ENCODE assay signal across 1 cellular context in the genomic region with DNA sequence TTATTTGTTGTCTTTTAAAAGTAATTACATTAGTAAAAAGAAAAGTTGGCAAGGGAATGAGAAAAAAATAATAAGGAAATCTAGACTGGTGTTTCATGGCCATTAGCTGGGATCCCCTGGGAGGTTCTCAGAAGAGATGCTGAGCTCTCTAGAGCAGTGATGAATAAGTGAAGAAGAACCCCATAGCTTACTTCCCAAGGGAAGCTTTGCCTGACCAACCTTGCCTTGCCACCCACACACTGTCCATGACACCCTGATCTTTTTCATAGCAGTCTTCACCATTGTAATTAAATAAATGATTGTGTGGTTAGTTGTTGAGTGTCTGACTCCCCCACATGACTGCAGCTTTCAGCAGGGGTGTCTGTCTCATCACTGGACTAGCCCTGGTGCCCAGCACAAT.
TF ChIP-seq lines count a peak whose summit lies in the region.

No MANE protein-coding gene starts in this region.

TF ChIP-seq in WTC11, 78 proteins besides CTCF, POLR2A, EP300 and RAD21:
- TF ChIP-seq, protein P1, sequence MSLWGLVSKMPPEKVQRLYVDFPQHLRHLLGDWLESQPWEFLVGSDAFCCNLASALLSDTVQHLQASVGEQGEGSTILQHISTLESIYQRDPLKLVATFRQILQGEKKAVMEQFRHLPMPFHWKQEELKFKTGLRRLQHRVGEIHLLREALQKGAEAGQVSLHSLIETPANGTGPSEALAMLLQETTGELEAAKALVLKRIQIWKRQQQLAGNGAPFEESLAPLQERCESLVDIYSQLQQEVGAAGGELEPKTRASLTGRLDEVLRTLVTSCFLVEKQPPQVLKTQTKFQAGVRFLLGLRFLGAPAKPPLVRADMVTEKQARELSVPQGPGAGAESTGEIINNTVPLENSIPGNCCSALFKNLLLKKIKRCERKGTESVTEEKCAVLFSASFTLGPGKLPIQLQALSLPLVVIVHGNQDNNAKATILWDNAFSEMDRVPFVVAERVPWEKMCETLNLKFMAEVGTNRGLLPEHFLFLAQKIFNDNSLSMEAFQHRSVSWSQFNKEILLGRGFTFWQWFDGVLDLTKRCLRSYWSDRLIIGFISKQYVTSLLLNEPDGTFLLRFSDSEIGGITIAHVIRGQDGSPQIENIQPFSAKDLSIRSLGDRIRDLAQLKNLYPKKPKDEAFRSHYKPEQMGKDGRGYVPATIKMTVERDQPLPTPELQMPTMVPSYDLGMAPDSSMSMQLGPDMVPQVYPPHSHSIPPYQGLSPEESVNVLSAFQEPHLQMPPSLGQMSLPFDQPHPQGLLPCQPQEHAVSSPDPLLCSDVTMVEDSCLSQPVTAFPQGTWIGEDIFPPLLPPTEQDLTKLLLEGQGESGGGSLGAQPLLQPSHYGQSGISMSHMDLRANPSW (CRISPR knock-in tag; conservative IDR thresholded peaks at IDR 0.05; ENCODE audit: low read depth), result no peak
- TF ChIP-seq USF2 (CRISPR knock-in tag; IDR thresholded peaks at IDR 0.05) (no peak), ELF4 (CRISPR knock-in tag; IDR thresholded peaks at IDR 0.05; ENCODE audit: low read depth) (no peak), SOX15 (CRISPR knock-in tag; IDR thresholded peaks at IDR 0.05) (no peak), TEAD4 (CRISPR knock-in tag; IDR thresholded peaks at IDR 0.05) (no peak), AR (CRISPR knock-in tag; IDR thresholded peaks at IDR 0.05) (no peak), SMAD4 (CRISPR knock-in tag; IDR thresholded peaks at IDR 0.05) (no peak), SMAD3 (CRISPR knock-in tag; IDR thresholded peaks at IDR 0.05; ENCODE audit: borderline replicate concordance) (no peak), ATF1 (CRISPR knock-in tag; IDR thresholded peaks at IDR 0.05) (no peak), NR3C1 (CRISPR knock-in tag; conservative IDR thresholded peaks at IDR 0.05; ENCODE audit: low read depth) (no peak)
- TF ChIP-seq, protein P2, sequence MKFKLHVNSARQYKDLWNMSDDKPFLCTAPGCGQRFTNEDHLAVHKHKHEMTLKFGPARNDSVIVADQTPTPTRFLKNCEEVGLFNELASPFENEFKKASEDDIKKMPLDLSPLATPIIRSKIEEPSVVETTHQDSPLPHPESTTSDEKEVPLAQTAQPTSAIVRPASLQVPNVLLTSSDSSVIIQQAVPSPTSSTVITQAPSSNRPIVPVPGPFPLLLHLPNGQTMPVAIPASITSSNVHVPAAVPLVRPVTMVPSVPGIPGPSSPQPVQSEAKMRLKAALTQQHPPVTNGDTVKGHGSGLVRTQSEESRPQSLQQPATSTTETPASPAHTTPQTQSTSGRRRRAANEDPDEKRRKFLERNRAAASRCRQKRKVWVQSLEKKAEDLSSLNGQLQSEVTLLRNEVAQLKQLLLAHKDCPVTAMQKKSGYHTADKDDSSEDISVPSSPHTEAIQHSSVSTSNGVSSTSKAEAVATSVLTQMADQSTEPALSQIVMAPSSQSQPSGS (CRISPR knock-in tag; IDR thresholded peaks at IDR 0.05; ENCODE audit: borderline replicate concordance, low read depth), result no peak
- TF ChIP-seq, protein P3, sequence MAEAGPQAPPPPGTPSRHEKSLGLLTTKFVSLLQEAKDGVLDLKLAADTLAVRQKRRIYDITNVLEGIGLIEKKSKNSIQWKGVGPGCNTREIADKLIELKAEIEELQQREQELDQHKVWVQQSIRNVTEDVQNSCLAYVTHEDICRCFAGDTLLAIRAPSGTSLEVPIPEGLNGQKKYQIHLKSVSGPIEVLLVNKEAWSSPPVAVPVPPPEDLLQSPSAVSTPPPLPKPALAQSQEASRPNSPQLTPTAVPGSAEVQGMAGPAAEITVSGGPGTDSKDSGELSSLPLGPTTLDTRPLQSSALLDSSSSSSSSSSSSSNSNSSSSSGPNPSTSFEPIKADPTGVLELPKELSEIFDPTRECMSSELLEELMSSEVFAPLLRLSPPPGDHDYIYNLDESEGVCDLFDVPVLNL (CRISPR knock-in tag; IDR thresholded peaks at IDR 0.05; ENCODE audit: borderline replicate concordance, low read depth), result no peak
- TF ChIP-seq, protein P4, sequence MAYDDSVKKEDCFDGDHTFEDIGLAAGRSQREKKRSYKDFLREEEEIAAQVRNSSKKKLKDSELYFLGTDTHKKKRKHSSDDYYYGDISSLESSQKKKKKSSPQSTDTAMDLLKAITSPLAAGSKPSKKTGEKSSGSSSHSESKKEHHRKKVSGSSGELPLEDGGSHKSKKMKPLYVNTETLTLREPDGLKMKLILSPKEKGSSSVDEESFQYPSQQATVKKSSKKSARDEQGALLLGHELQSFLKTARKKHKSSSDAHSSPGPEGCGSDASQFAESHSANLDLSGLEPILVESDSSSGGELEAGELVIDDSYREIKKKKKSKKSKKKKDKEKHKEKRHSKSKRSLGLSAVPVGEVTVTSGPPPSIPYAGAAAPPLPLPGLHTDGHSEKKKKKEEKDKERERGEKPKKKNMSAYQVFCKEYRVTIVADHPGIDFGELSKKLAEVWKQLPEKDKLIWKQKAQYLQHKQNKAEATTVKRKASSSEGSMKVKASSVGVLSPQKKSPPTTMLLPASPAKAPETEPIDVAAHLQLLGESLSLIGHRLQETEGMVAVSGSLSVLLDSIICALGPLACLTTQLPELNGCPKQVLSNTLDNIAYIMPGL (CRISPR knock-in tag; IDR thresholded peaks at IDR 0.05), result no peak
TF ChIP-seq in WTC11: peak in this region for 0.
